In genomic region chr7:107773027-107773426, GRCh38 we compare ENCODE assay signal across 35 cellular contexts. TPM values are rescaled to one million over a fixed set of nuclear protein-coding genes. Genes with fewer than 3 reads are reported as not detected.
"Had no signal": no experiment of that assay in that cellular context is flagged by ENCODE, and none has a peak within 500 bp of the region (broad histone marks: within the 10 kb centered on the region; RNA-seq: fewer than 3 reads in every experiment).

No MANE protein-coding gene starts in this region.

- H3K4me3 ChIP-seq: adrenal gland, body of pancreas, breast epithelium, K562, Peyer's patch, SJSA1 had no signal

- H3K27ac Mint-ChIP-seq: activated CD8-positive, alpha-beta T cell treated with anti-CD3 and anti-CD28 coated beads for 36 hours; activated T-cell treated with anti-CD3 and anti-CD28 coated beads, Interleukin-2, amount 50 U/mL, for 72 hours; activated T-helper 17 cell treated with anti-CD3 and anti-CD28 coated beads, Interleukin-2, amount 50 U/mL, for 72 hours had no signal

- DNase-seq: activated CD4-positive, alpha-beta T cell treated with anti-CD3 and anti-CD28 coated beads for 1 hour; activated CD4-positive, alpha-beta T cell treated with anti-CD3 and anti-CD28 coated beads for 48 hours; activated CD4-positive, CD25-positive, alpha-beta regulatory T cell; activated CD8-positive, alpha-beta T cell treated with anti-CD3 and anti-CD28 coated beads for 36 hours; activated effector memory CD4-positive, alpha-beta T cell treated with anti-CD3 and anti-CD28 coated beads, Interleukin-2, amount 50 U/mL, for 16 hours; activated naive CD4-positive, alpha-beta T cell; activated naive CD4-positive, alpha-beta T cell treated with anti-CD3 and anti-CD28 coated beads, Interleukin-2, amount 50 U/mL, for 16 hours; activated T-cell treated with anti-CD3 and anti-CD28 coated beads, Interleukin-2, amount 50 U/mL, for 1 hour; activated T-cell treated with anti-CD3 and anti-CD28 coated beads, Interleukin-2, amount 50 U/mL, for 72 hours; adrenal gland; body of pancreas; NCI-H1105; NCI-H1417 treated with DMSO at 0.1 percent for 48 hours; NCI-H187 treated with DMSO at 0.1 percent for 48 hours; NCI-H2081; NCI-H345; NCI-H524 treated with DMSO at 0.1 percent for 48 hours; NCI-H748 treated with DMSO at 0.1 percent for 48 hours; PC-3; Peyer's patch; RPMI8226; SHP77 treated with DMSO at 0.1 percent for 48 hours; T1000; WERI-Rb-1 had no signal

- H3K27me3 Mint-ChIP-seq: activated CD8-positive, alpha-beta T cell treated with anti-CD3 and anti-CD28 coated beads for 36 hours; activated T-helper 17 cell treated with anti-CD3 and anti-CD28 coated beads, Interleukin-2, amount 50 U/mL, for 72 hours had no signal

- H3K9me3 Mint-ChIP-seq: activated CD8-positive, alpha-beta T cell treated with anti-CD3 and anti-CD28 coated beads for 36 hours; activated T-cell treated with anti-CD3 and anti-CD28 coated beads, Interleukin-2, amount 50 U/mL, for 72 hours; activated T-helper 17 cell treated with anti-CD3 and anti-CD28 coated beads, Interleukin-2, amount 50 U/mL, for 72 hours had no signal

- H3K4me3 Mint-ChIP-seq: activated CD8-positive, alpha-beta T cell treated with anti-CD3 and anti-CD28 coated beads for 36 hours; activated T-cell treated with anti-CD3 and anti-CD28 coated beads, Interleukin-2, amount 50 U/mL, for 72 hours; activated T-helper 17 cell treated with anti-CD3 and anti-CD28 coated beads, Interleukin-2, amount 50 U/mL, for 72 hours had no signal

RNA-seq across cellular contexts. Expression of gene SLC26A3, which starts 30.0 kb away (rescaled TPM):
- total RNA-seq: activated CD8-positive, alpha-beta memory T cell treated with anti-CD3 and anti-CD28 coated beads for 36 hours; activated CD8-positive, alpha-beta T cell treated with anti-CD3 and anti-CD28 coated beads for 36 hours; activated T-cell treated with anti-CD3 and anti-CD28 coated beads, Interleukin-2, amount 50 U/mL, for 72 hours; activated T-helper 17 cell treated with anti-CD3 and anti-CD28 coated beads, Interleukin-2, amount 50 U/mL, for 72 hours; astrocyte; body of pancreas; cardiac septum; M059J; NCI-H460; PC-3; SJSA1; T-helper 1 cell treated with Interleukin-12 subunit alpha and Interleukin-12 subunit beta and Interleukin-4 antibody, amounts not matched to agents 30 ng/mL and 1 ng/mL, for 36 hours; T-helper 2 cell treated with Interferon-gamma antibody and Interleukin-4, amounts not matched to agents 100 ng/mL and 5 ng/mL, for 36 hours had no signal
